In genomic region chr2:216463148-216463547, GRCh38 we compare ENCODE assay signal across 1 cellular context.
TF ChIP-seq lines count a peak whose summit lies in the region.

No MANE protein-coding gene starts in this region.

TF ChIP-seq in HepG2, 621 proteins besides CTCF, POLR2A, EP300 and RAD21:
- TF ChIP-seq ZNF564 (CRISPR knock-in tag; IDR thresholded peaks at IDR 0.05) (peak; percentile 93), RFXANK (CRISPR knock-in tag; IDR thresholded peaks at IDR 0.05) (no peak)
